16 cellular contexts compared by ENCODE assay signal in the genomic region with DNA sequence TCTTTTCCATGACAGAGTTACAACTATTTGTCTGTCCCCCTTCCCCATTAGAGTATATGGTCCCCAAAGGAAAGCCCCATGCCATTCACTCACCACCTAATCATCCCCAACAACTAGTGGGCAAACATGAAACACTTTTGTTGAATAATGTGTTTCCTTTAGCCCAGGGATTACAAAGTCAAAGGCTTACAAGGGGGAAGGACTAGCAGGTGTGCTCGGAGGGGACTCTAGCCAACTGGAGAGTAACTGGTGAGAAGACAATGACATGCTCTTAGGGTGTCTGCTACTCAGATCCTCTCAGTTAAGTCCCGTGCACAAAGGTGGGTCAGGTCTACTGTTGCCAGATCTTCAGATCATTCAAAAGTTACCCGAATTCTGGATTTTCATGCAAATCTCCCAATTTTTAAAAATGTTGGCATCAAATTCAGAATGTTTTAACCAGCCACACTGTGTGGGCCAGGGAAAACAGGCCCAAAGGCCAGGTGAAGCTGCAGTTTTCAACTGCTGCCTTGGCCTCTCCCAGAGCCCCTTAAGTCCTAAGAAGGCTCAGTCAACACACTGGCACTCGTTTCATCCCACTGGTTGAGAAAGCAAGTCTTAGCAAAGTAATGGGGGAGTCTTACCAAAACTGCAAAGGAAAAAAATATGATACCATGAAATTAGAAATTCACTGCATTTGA. TPM values are rescaled to one million over a fixed set of nuclear protein-coding genes. Genes with fewer than 3 reads are reported as not detected.
DNase-seq lines count a peak whose midpoint lies in the region; TF ChIP-seq lines count a peak whose summit lies in the region.
"Had no signal": no experiment of that assay in that cellular context is flagged by ENCODE, and none has a peak within 500 bp of the region (broad histone marks: within the 10 kb centered on the region; RNA-seq: fewer than 3 reads in every experiment).

No MANE protein-coding gene starts in this region.

- H3K27me3 ChIP-seq in Caco-2 (replicated peaks; ENCODE audit: control insufficient read depth, insufficient read depth, low read length), result no peaks in the 10 kb centered on the region
- H3K27me3 ChIP-seq: colonic mucosa, esophagus muscularis mucosa, heart right ventricle, neutrophil had no signal

- POLR2A ChIA-PET in Caco-2 (lab: Charles Lee), result no interaction called here

- peak; percentile 56 for DNase-seq in NCI-H82 (lab: John Stamatoyannopoulos, UW)
- DNase-seq in NCI-H82 treated with DMSO at 0.1 percent for 48 hours (lab: John Stamatoyannopoulos, UW; ENCODE audit: unreplicated experiment), result no peak
- DNase-seq in Caco-2, result no peak
- no peak for DNase-seq in activated T-helper 1 cell treated with anti-CD3 and anti-CD28 coated beads, Interleukin-12 subunit alpha, Interleukin-12 subunit beta, Interleukin-2, Interleukin-4 antibody, amounts not matched to agents 30 ng/mL and 10 ng/mL and 1 ng/mL, durations not matched to agents 14 hours and 24 hours and 36 hours (ENCODE audit: low spot score)
- DNase-seq in globus pallidus (ENCODE audit: low spot score), result no peak
- DNase-seq in medulla oblongata (ENCODE audit: extremely low spot score), result no peak
- DNase-seq in AG08395 (ENCODE audit: low spot score), result no peak
- DNase-seq: Calu3; colonic mucosa; heart right ventricle; NCI-H2081; NK-92 treated with Interleukin-12 subunit alpha and Interleukin-12 subunit beta, amount 100 ng/mL, for 24 hours; Right ventricle myocardium superior had no signal

- H3K36me3 ChIP-seq in Caco-2 (ENCODE audit: control insufficient read depth, insufficient read depth, low read length) (no peaks in the 10 kb centered on the region), mesodermal cell (ENCODE audit: control insufficient read depth, insufficient read depth, low read length) (peaks cover 43% of the 10 kb centered on the region)
- H3K36me3 ChIP-seq: colonic mucosa had no signal

- no peak overlapping the region for H3K4me3 ChIP-seq in Caco-2 (ENCODE audit: low read depth, low read length)
- H3K4me3 ChIP-seq in mesodermal cell (ENCODE audit: extremely low read depth, insufficient read depth, low read length, poor library complexity, severe bottlenecking), result no peak overlapping the region
- H3K4me3 ChIP-seq: colonic mucosa, esophagus muscularis mucosa, heart right ventricle had no signal

- 90 to 93% methylated on average over 3 of the region's 4 CpGs for WGBS in mesodermal cell (ENCODE audit: insufficient coverage in 2 of 2), 2 experiments

- no peaks in the 10 kb centered on the region for H3K4me1 ChIP-seq in Caco-2
- no peaks in the 10 kb centered on the region for H3K4me1 ChIP-seq in mesodermal cell (ENCODE audit: control insufficient read depth, insufficient read depth, low read length, poor library complexity, severe bottlenecking)
- H3K4me1 ChIP-seq: colonic mucosa had no signal

- intact Hi-C loops in Caco-2 (cut with micrococcal nuclease; ENCODE audit: unreplicated experiment), result no loop called here
- intact Hi-C loops in activated T-helper 1 cell treated with anti-CD3 and anti-CD28 coated beads, Interleukin-12 subunit alpha, Interleukin-12 subunit beta, Interleukin-2, Interleukin-4 antibody, amounts not matched to agents 30 ng/mL and 10 ng/mL and 1 ng/mL, durations not matched to agents 14 hours and 24 hours and 36 hours (cut with micrococcal nuclease), result no loop called here

- H3K36me3 Mint-ChIP-seq in Caco-2 (ENCODE audit: insufficient read depth, unreplicated experiment), result peaks cover 97% of the 10 kb centered on the region
- peaks cover 49% of the 10 kb centered on the region for H3K36me3 Mint-ChIP-seq in activated T-helper 1 cell treated with anti-CD3 and anti-CD28 coated beads, Interleukin-12 subunit alpha, Interleukin-12 subunit beta, Interleukin-2, Interleukin-4 antibody, amounts not matched to agents 30 ng/mL and 10 ng/mL and 1 ng/mL, durations not matched to agents 14 hours and 24 hours and 36 hours (ENCODE audit: low read depth)

- no peaks in the 10 kb centered on the region for H3K9me3 Mint-ChIP-seq in Caco-2 (ENCODE audit: unreplicated experiment)
- H3K9me3 Mint-ChIP-seq in activated T-helper 1 cell treated with anti-CD3 and anti-CD28 coated beads, Interleukin-12 subunit alpha, Interleukin-12 subunit beta, Interleukin-2, Interleukin-4 antibody, amounts not matched to agents 30 ng/mL and 10 ng/mL and 1 ng/mL, durations not matched to agents 14 hours and 24 hours and 36 hours, result no peaks in the 10 kb centered on the region

- peak overlapping the region; percentile 71 for H3K27ac Mint-ChIP-seq in Caco-2 (ENCODE audit: unreplicated experiment)
- H3K27ac Mint-ChIP-seq in activated T-helper 1 cell treated with anti-CD3 and anti-CD28 coated beads, Interleukin-12 subunit alpha, Interleukin-12 subunit beta, Interleukin-2, Interleukin-4 antibody, amounts not matched to agents 30 ng/mL and 10 ng/mL and 1 ng/mL, durations not matched to agents 14 hours and 24 hours and 36 hours, result peak overlapping the region; percentile 6

- CTCF ChIA-PET in Caco-2 (lab: Charles Lee), result no interaction called here

- no peaks in the 10 kb centered on the region for H3K27me3 Mint-ChIP-seq in Caco-2 (ENCODE audit: insufficient read depth, unreplicated experiment)
- H3K27me3 Mint-ChIP-seq in activated T-helper 1 cell treated with anti-CD3 and anti-CD28 coated beads, Interleukin-12 subunit alpha, Interleukin-12 subunit beta, Interleukin-2, Interleukin-4 antibody, amounts not matched to agents 30 ng/mL and 10 ng/mL and 1 ng/mL, durations not matched to agents 14 hours and 24 hours and 36 hours (ENCODE audit: insufficient read depth), result no peaks in the 10 kb centered on the region

- TF ChIP-seq CTCF in Caco-2 (IDR thresholded peaks at IDR 0.05; ENCODE audit: insufficient read depth in 1 of 2, low read depth in 1 of 2, low read length in 1 of 2, severe bottlenecking in 1 of 2, unreplicated experiment in 1 of 2), result no peak

- H3K9me3 ChIP-seq in Caco-2 (no peaks in the 10 kb centered on the region), mesodermal cell (ENCODE audit: control insufficient read depth, low read length) (no peaks in the 10 kb centered on the region)
- H3K9me3 ChIP-seq: colonic mucosa, esophagus muscularis mucosa, heart right ventricle, neutrophil had no signal

- peaks cover 13% of the 10 kb centered on the region for H3K4me1 Mint-ChIP-seq in Caco-2 (ENCODE audit: low read depth, unreplicated experiment)
- peaks cover 41% of the 10 kb centered on the region for H3K4me1 Mint-ChIP-seq in activated T-helper 1 cell treated with anti-CD3 and anti-CD28 coated beads, Interleukin-12 subunit alpha, Interleukin-12 subunit beta, Interleukin-2, Interleukin-4 antibody, amounts not matched to agents 30 ng/mL and 10 ng/mL and 1 ng/mL, durations not matched to agents 14 hours and 24 hours and 36 hours (ENCODE audit: low read depth)

- no TSS peak for BruUV-seq in Caco-2 (replicated peaks; lab: Mats Ljungman, UMichigan)

- no peak overlapping the region for H3K4me3 Mint-ChIP-seq in Caco-2 (ENCODE audit: unreplicated experiment)
- no peak overlapping the region for H3K4me3 Mint-ChIP-seq in activated T-helper 1 cell treated with anti-CD3 and anti-CD28 coated beads, Interleukin-12 subunit alpha, Interleukin-12 subunit beta, Interleukin-2, Interleukin-4 antibody, amounts not matched to agents 30 ng/mL and 10 ng/mL and 1 ng/mL, durations not matched to agents 14 hours and 24 hours and 36 hours

- H3K27ac ChIP-seq in mesodermal cell (ENCODE audit: low read depth, low read length, severe bottlenecking), result peak overlapping the region; percentile 18
- H3K27ac ChIP-seq: colonic mucosa, neutrophil had no signal

RNA-seq across cellular contexts. Expression of gene NUDT4, which starts 29.7 kb away (rescaled TPM):
- 236 TPM in 2 replicates for total RNA-seq in Caco-2 (2022)
- total RNA-seq in activated T-helper 1 cell treated with anti-CD3 and anti-CD28 coated beads, Interleukin-12 subunit alpha, Interleukin-12 subunit beta, Interleukin-2, Interleukin-4 antibody, amounts not matched to agents 30 ng/mL and 10 ng/mL and 1 ng/mL, durations not matched to agents 14 hours and 24 hours and 36 hours, result 90.9 and 94.3 TPM in 2 replicates
- polyA plus RNA-seq in mesodermal cell (2013, experiment 1 of 2), result 197 TPM
- 211 TPM for polyA plus RNA-seq in mesodermal cell (2013, experiment 2 of 2)

RNA-seq across cellular contexts. Expression of gene UBE2N, which starts 34.3 kb away (rescaled TPM):
- total RNA-seq in Caco-2 (2022), result 146 and 153 TPM in 2 replicates
- 231 and 239 TPM in 2 replicates for total RNA-seq in activated T-helper 1 cell treated with anti-CD3 and anti-CD28 coated beads, Interleukin-12 subunit alpha, Interleukin-12 subunit beta, Interleukin-2, Interleukin-4 antibody, amounts not matched to agents 30 ng/mL and 10 ng/mL and 1 ng/mL, durations not matched to agents 14 hours and 24 hours and 36 hours
- 151 TPM for polyA plus RNA-seq in mesodermal cell (2013, experiment 1 of 2)
- 141 TPM for polyA plus RNA-seq in mesodermal cell (2013, experiment 2 of 2)

RNA-seq across cellular contexts. Expression of gene MRPL42, which starts 59.9 kb away (rescaled TPM):
- total RNA-seq in Caco-2 (2022), result 77.0 and 78.2 TPM in 2 replicates
- 83.2 and 87.0 TPM in 2 replicates for total RNA-seq in activated T-helper 1 cell treated with anti-CD3 and anti-CD28 coated beads, Interleukin-12 subunit alpha, Interleukin-12 subunit beta, Interleukin-2, Interleukin-4 antibody, amounts not matched to agents 30 ng/mL and 10 ng/mL and 1 ng/mL, durations not matched to agents 14 hours and 24 hours and 36 hours
- 95.8 TPM for polyA plus RNA-seq in mesodermal cell (2013, experiment 1 of 2)
- polyA plus RNA-seq in mesodermal cell (2013, experiment 2 of 2), result 114 TPM
